ENCODE assay signal across 11 cellular contexts in the genomic region with DNA sequence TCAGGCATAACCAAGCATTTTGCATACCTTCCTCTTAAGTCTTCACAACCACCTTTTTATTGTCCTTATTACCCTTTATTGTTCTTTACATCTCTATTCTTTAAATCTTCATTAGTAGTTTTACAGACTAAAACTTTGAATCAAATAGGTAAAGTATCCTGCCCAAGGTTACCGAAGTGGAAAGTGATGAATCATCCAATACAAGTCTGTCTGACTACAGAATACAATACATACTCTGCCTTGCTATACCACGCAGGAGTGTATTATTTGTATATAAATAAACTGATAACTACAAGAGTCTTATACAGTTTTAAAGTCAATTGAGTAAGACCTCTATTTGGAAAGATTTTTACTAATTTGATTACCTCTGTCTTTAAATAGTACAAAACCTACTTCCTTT.
DNase-seq lines count a peak whose midpoint lies in the region; ATAC-seq and TF ChIP-seq lines count a peak whose summit lies in the region.
"Had no signal": no experiment of that assay in that cellular context is flagged by ENCODE, and none has a peak within 500 bp of the region (broad histone marks: within the 10 kb centered on the region; RNA-seq: fewer than 3 reads in every experiment).

No MANE protein-coding gene starts in this region.

- H3K4me1 ChIP-seq in psoas muscle, result peaks cover 26% of the 10 kb centered on the region
- H3K4me1 ChIP-seq in tibial nerve, result peaks cover 0 to 11% (median 2%) of the 10 kb centered on the region in 4 donors

- WGBS in psoas muscle, 3 donors, result 76 to 88% (median 81%) methylated on average over 2 of the region's 2 CpGs
- WGBS in tibial nerve, 2 donors, result 89 to 90% methylated on average over 2 of the region's 2 CpGs

- intact Hi-C loops in psoas muscle (cut with DNase I), result no loop called here

- H3K27me3 ChIP-seq in psoas muscle (ENCODE audit: insufficient read depth in 3 of 3, low read length in 2 of 3) (no peaks in the 10 kb centered on the region), tibial nerve (no peaks in the 10 kb centered on the region)

- H3K27ac Mint-ChIP-seq in central memory CD8-positive, alpha-beta T cell (ENCODE audit: low read depth), result peak overlapping the region; percentile 87

- H3K27me3 Mint-ChIP-seq in central memory CD8-positive, alpha-beta T cell, result no peaks in the 10 kb centered on the region

- H3K9me3 Mint-ChIP-seq in central memory CD8-positive, alpha-beta T cell, result no peaks in the 10 kb centered on the region

- no peak for TF ChIP-seq EP300 in tibial nerve (IDR thresholded peaks at IDR 0.05)

- no peaks in the 10 kb centered on the region for H3K9me3 ChIP-seq in psoas muscle
- H3K9me3 ChIP-seq in tibial nerve, result peaks cover 0 to 9% (median 0%) of the 10 kb centered on the region in 4 donors

- H3K4me3 ChIP-seq in psoas muscle (no peak overlapping the region), tibial nerve (no peak overlapping the region)
- H3K4me3 ChIP-seq: coronary artery had no signal

- peaks cover 9% of the 10 kb centered on the region for H3K36me3 Mint-ChIP-seq in central memory CD8-positive, alpha-beta T cell (ENCODE audit: insufficient read depth)

- H3K4me1 Mint-ChIP-seq in central memory CD8-positive, alpha-beta T cell, result peaks cover 64% of the 10 kb centered on the region

- no peaks in the 10 kb centered on the region for H3K36me3 ChIP-seq in psoas muscle (ENCODE audit: insufficient read depth in 1 of 2, low read depth in 1 of 2)
- no peaks in the 10 kb centered on the region for H3K36me3 ChIP-seq in tibial nerve

- TF ChIP-seq POLR2A in tibial nerve (IDR thresholded peaks at IDR 0.05), result no peak

- peak; percentile 44 for ATAC-seq in GM18498 (IDR thresholded peaks at IDR 0.05; ENCODE audit: unreplicated experiment)
- peak; percentile 32 for ATAC-seq in GM21381 (IDR thresholded peaks at IDR 0.05; ENCODE audit: unreplicated experiment)
- peak; percentile 60 for ATAC-seq in HG03378 (IDR thresholded peaks at IDR 0.05; ENCODE audit: unreplicated experiment)
- no peak for ATAC-seq in central memory CD8-positive, alpha-beta T cell (replicated peaks; ENCODE audit: extremely low read depth, poor library complexity, severe bottlenecking)
- ATAC-seq in psoas muscle, result no peak

- H3K27ac ChIP-seq in psoas muscle, result no peak overlapping the region
- no peak overlapping the region for H3K27ac ChIP-seq in tibial nerve
- H3K27ac ChIP-seq: coronary artery had no signal

- TF ChIP-seq CTCF in psoas muscle (IDR thresholded peaks at IDR 0.05), result no peak
- no peak for TF ChIP-seq CTCF in tibial nerve (IDR thresholded peaks at IDR 0.05)

- no peak for DNase-seq in central memory CD8-positive, alpha-beta T cell (ENCODE audit: low spot score in 2 of 2)
- no peak for DNase-seq in psoas muscle
- no peak for DNase-seq in activated effector memory CD4-positive, alpha-beta T cell treated with anti-CD3 and anti-CD28 coated beads, Interleukin-2, amount 50 U/mL, for 16 hours
- DNase-seq in tibial nerve (ENCODE audit: low spot score in 2 of 2), result no peak
- no peak for DNase-seq in NCI-H510A treated with DMSO at 0.1 percent for 48 hours (lab: John Stamatoyannopoulos, UW)
- DNase-seq: GOT3, occipital lobe had no signal

- H3K4me3 Mint-ChIP-seq in central memory CD8-positive, alpha-beta T cell, result peak overlapping the region; percentile 51

Comparison
In these comparisons a context has a peak if more than half of its experiments do, and no peak if none do; other contexts are left out.
1. ATAC-seq: peak in GM18498 (single experiment), GM21381 (single experiment) and HG03378 (single experiment); none in central memory CD8-positive, alpha-beta T cell (single experiment) and psoas muscle (0 of 4).